ENCODE assay signal across 7 cellular contexts in the genomic region with DNA sequence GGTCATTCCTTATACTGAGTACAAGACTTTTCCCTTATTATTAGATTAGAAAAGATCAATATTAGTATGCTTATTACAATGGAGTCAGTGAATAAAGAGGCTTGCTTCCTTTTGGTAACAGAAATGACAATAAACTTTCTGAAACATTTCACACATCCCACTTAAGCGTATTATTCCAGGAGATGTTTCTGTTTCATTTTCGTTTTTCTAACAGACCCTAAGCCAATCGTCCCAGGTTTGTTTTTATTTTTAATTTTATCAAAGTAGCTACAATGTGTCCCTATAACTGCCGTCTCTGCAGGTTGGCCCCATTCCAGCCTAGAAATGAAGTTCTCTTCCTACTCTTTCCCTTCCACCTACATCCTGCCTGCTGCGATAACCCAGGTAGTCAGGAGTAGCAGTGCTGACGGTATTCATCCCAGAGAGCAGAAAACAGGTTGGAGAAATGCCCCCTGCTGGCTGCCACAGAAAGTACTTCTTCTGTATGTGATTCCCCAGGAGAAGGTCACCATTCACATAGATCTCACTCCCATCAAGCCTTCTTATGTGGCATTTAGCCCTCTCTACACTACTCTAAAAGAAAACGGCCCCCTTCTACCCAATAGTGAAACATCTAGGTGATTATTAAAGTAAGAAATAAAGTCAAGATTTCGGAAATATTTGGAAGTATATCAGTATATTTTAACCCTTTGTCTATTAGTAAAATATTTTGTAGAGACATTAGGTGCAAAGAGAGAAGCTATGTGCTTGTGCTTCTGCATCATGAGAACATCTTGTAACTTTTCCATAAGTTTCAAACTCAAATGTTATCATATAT. TPM values are rescaled to one million over a fixed set of nuclear protein-coding genes. Genes with fewer than 3 reads are reported as not detected.
DNase-seq lines count a peak whose midpoint lies in the region; ATAC-seq, FAIRE-seq and TF ChIP-seq lines count a peak whose summit lies in the region.

No MANE protein-coding gene starts in this region.

- H3K9ac ChIP-seq in mammary epithelial cell (ENCODE audit: insufficient read depth, low read length) (peak overlapping the region; percentile 68), kidney (ENCODE audit: low read length in 2 of 2) (peak overlapping the region in 1 of 2 donors; percentile 36)

- in situ Hi-C loops in mammary epithelial cell (cut with MboI; ENCODE audit: low sequenced_read_pairs in 2 of 2): loop anchor here (5.0 to 25.0 kb wide), 6 partner anchors 202 to 1079 kb away; a partner anchor contains a TSS

- H3K4me1 ChIP-seq in mammary epithelial cell (ENCODE audit: insufficient read depth, low read length) (peaks cover 3% of the 10 kb centered on the region), kidney (ENCODE audit: control insufficient read depth in 1 of 2, insufficient read depth in 1 of 2, low read depth in 1 of 2, low read length in 2 of 2) (no peaks in the 10 kb centered on the region)

- dilution Hi-C loops in mammary epithelial cell (cut with HindIII; ENCODE audit: low sequenced_read_pairs): no loop called here

- H3K27ac ChIP-seq in VCaP (no peak overlapping the region), mammary epithelial cell (ENCODE audit: insufficient read depth, low read depth, low read length) (peak overlapping the region; percentile 55), kidney (ENCODE audit: low read depth in 2 of 2, low read length in 2 of 2) (no peak overlapping the region)

- ATAC-seq in GM18498 (IDR thresholded peaks at IDR 0.05; ENCODE audit: unreplicated experiment): peak; percentile 89
- peak; percentile 94 for ATAC-seq in HG02678 (IDR thresholded peaks at IDR 0.05; ENCODE audit: unreplicated experiment)

- CTCF ChIA-PET in mammary epithelial cell (lab: Charles Lee; ENCODE audit: low non-redundant PET): interaction anchor here (0.7 kb wide), 1 partner anchor 609 kb away, joined by 3 read pairs; no protein-coding TSS in a partner anchor

- no peaks in the 10 kb centered on the region for H3K27me3 ChIP-seq in mammary epithelial cell (ENCODE audit: insufficient read depth, low read length)

- 0% methylated on average over 8 of the region's 8 CpGs for WGBS in mammary epithelial cell (ENCODE audit: low coverage, missing lambda C conversion rate)

- H3K9me3 ChIP-seq in mammary epithelial cell (replicated peaks; ENCODE audit: insufficient read depth, low read length): no peaks in the 10 kb centered on the region
- no peaks in the 10 kb centered on the region for H3K9me3 ChIP-seq in kidney (ENCODE audit: control insufficient read depth in 1 of 2, low read length in 2 of 2)

- DNase-seq in NCI-H1694 (lab: John Stamatoyannopoulos, UW): peak; percentile 34
- DNase-seq in mammary epithelial cell: peak; percentile 77
- DNase-seq in kidney: no peak
- peak; percentile 39 to 58 (median 47) for DNase-seq in stimulated activated CD4-positive, alpha-beta T cell treated with anti-CD3 and anti-CD28 coated beads, Interleukin-1b, Interleukin-23, amount 100 ng/mL, for 24 hours (ENCODE audit: low read depth in 4 of 4, low spot score in 1 of 4)

- H3K36me3 ChIP-seq in mammary epithelial cell (ENCODE audit: insufficient read depth, low read length) (no peaks in the 10 kb centered on the region), kidney (ENCODE audit: control insufficient read depth in 1 of 2, insufficient read depth in 2 of 2, low read length in 2 of 2) (peaks cover 4 to 10% of the 10 kb centered on the region in 2 donors)

- H3K4me2 ChIP-seq in mammary epithelial cell (ENCODE audit: insufficient read depth, low read depth, low read length): peak overlapping the region; percentile 93

- H3K79me2 ChIP-seq in mammary epithelial cell (ENCODE audit: insufficient read depth, low read length): no peaks in the 10 kb centered on the region

- no peak for FAIRE-seq in kidney (lab: Jason Lieb, UNC)

- BruUV-seq in mammary epithelial cell (replicated peaks; lab: Mats Ljungman, UMichigan): no TSS peak

- H3K4me3 ChIP-seq in mammary epithelial cell (replicated peaks in 1 of 3; ENCODE audit: insufficient read depth in 1 of 3, low read depth in 2 of 3, low read length in 3 of 3): peak overlapping the region; percentile 47 to 85 (median 60)
- H3K4me3 ChIP-seq in kidney (ENCODE audit: low read length in 2 of 2): peak overlapping the region; percentile 58 to 68

- peak overlapping the region; percentile 94 for H2AFZ ChIP-seq in mammary epithelial cell (ENCODE audit: low read depth, low read length)

- no peaks in the 10 kb centered on the region for H4K20me1 ChIP-seq in mammary epithelial cell (ENCODE audit: insufficient read depth, low read length)

- intact Hi-C loops in mammary epithelial cell (cut with micrococcal nuclease) (loop anchor here (1.0 to 10.0 kb wide), 7 partner anchors 70 to 1094 kb away; a partner anchor contains a TSS), kidney (cut with DNase I) (no loop called here)

- peak; percentile 87 for TF ChIP-seq CTCF in VCaP (conservative IDR thresholded peaks at IDR 0.05)
- TF ChIP-seq CTCF in mammary epithelial cell (conservative IDR thresholded peaks at IDR 0.05 in 1 of 2, IDR thresholded peaks at IDR 0.05 in 1 of 2; ENCODE audit: extremely low read depth in 1 of 2, insufficient read depth in 1 of 2, low read depth in 1 of 2, low read length in 2 of 2): peak; percentile 83 to 84
- peak; percentile 67 for TF ChIP-seq CTCF in kidney (IDR thresholded peaks at IDR 0.05; ENCODE audit: borderline replicate concordance, extremely low read depth, insufficient read depth)

RNA-seq across cellular contexts. Expression of a gene that starts 40.4 kb away (rescaled TPM):
- not detected for total RNA-seq in mammary epithelial cell
- not detected for polyA plus RNA-seq in mammary epithelial cell
- polyA minus RNA-seq in mammary epithelial cell: not detected
- 39.9 TPM for total RNA-seq in kidney
- 83.2 TPM for polyA plus RNA-seq in kidney (ENCODE audit: insufficient read depth, low read depth, low replicate concordance)

Comparison
In these comparisons a context has a peak if more than half of its experiments do, and no peak if none do; other contexts are left out.
1. RNA of a gene that starts 40.4 kb away (total RNA-seq): 39.9 TPM in kidney (single experiment); not detected in mammary epithelial cell; every median in the first group is over 10 times any median in the second.
2. Peak in every context shown above with its lines, with median percentiles within 50 percentile points of each other: CTCF ChIP-seq.